12 cellular contexts compared by ENCODE assay signal in the genomic region with DNA sequence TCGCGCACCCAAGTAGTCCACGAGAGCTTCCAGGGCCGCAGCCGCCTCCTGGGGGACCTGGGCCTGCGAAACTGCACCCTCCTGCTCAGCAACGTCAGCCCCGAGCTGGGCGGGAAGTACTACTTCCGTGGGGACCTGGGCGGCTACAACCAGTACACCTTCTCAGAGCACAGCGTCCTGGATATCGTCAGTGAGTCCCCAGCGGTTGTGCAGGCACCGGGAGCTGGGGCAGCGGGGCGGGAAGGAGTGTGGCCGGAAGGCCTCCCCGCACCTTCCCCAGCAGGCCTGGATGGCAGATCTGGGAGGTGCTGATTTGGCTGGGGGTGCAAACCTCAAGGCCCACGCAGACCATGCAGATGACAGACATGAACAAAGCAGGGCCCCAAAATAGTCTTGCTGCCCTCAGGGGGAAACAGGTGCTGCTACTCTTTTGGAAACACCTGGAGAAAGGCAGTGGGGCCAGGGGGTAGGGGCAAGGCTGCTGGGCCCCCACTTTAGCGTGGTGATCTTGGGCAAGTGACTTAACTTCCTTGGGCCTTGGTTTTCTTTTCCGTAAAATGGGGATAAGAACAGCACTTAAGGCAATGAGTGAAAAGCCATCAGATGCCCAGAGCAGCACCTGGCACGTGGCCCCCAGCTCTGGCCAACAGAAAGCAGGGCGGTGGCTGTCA. TPM values are rescaled to one million over a fixed set of nuclear protein-coding genes. Genes with fewer than 3 reads are reported as not detected.
A peak's percentile ranks its signal among the peaks of the same experiment; 100 is the strongest.
DNase-seq lines count a peak whose midpoint lies in the region; ATAC-seq lines count a peak whose summit lies in the region.
"Had no signal": no experiment of that assay in that cellular context is flagged by ENCODE, and none has a peak within 500 bp of the region (broad histone marks: within the 10 kb centered on the region; RNA-seq: fewer than 3 reads in every experiment).

No MANE protein-coding gene starts in this region.

- DNase-seq in NCI-H82 (lab: John Stamatoyannopoulos, UW) (peak; percentile 10), NCI-H82 treated with DMSO at 0.1 percent for 48 hours (lab: John Stamatoyannopoulos, UW; ENCODE audit: unreplicated experiment) (no peak), T-cell (peak in 33 of 34 experiments; percentile 6 to 59 (median 34)), NOMO-1 treated with dmso at 0.1 percent for 144 hours (lab: John Stamatoyannopoulos, UW; ENCODE audit: unreplicated experiment) (no peak), Ammon's horn (ENCODE audit: low spot score) (no peak), Kasumi-1 (lab: John Stamatoyannopoulos, UW) (no peak)
- peak; percentile 62 for DNase-seq in activated naive CD4-positive, alpha-beta T cell treated with anti-CD3 and anti-CD28 coated beads, Interleukin-2, amount 10 ng/mL, durations not matched to agents 7 days and 5 days
- DNase-seq: caudate nucleus, head of caudate nucleus had no signal

- no peaks in the 10 kb centered on the region for H3K36me3 Mint-ChIP-seq in T-cell
- no peaks in the 10 kb centered on the region for H3K36me3 Mint-ChIP-seq in activated naive CD4-positive, alpha-beta T cell treated with anti-CD3 and anti-CD28 coated beads, Interleukin-2, amount 10 ng/mL, durations not matched to agents 7 days and 5 days
- no peaks in the 10 kb centered on the region for H3K36me3 Mint-ChIP-seq in stimulated activated memory B cell treated with anti-CD40 and anti-IgM and Interleukin-4, amounts not matched to agents 10 μg/mL and 1 μg/mL and 100 μg/mL, for 72 hours

- peaks cover 0 to 8% (median 7%) of the 10 kb centered on the region in 3 donors for H3K4me1 Mint-ChIP-seq in T-cell
- peaks cover 8% of the 10 kb centered on the region for H3K4me1 Mint-ChIP-seq in activated naive CD4-positive, alpha-beta T cell treated with anti-CD3 and anti-CD28 coated beads, Interleukin-2, amount 10 ng/mL, durations not matched to agents 7 days and 5 days
- peaks cover 29% of the 10 kb centered on the region for H3K4me1 Mint-ChIP-seq in stimulated activated memory B cell treated with anti-CD40 and anti-IgM and Interleukin-4, amounts not matched to agents 10 μg/mL and 1 μg/mL and 100 μg/mL, for 72 hours

- CTCF ChIA-PET in T-cell (lab: Charles Lee) = no interaction called here
- CTCF ChIA-PET in activated naive CD4-positive, alpha-beta T cell treated with anti-CD3 and anti-CD28 coated beads, Interleukin-2, amount 10 ng/mL, durations not matched to agents 7 days and 5 days (lab: Charles Lee) = interaction anchor here (0.9 kb wide), 1 partner anchor 18 kb away, joined by 3 read pairs; no protein-coding TSS in a partner anchor

- POLR2A ChIA-PET in T-cell (lab: Charles Lee) = interaction anchor here in 1 of 2 donors (0.6 kb wide), 1 partner anchor 150 kb away, joined by 3 read pairs; no protein-coding TSS in a partner anchor

- H3K9me3 Mint-ChIP-seq in T-cell = no peaks in the 10 kb centered on the region
- no peaks in the 10 kb centered on the region for H3K9me3 Mint-ChIP-seq in activated naive CD4-positive, alpha-beta T cell treated with anti-CD3 and anti-CD28 coated beads, Interleukin-2, amount 10 ng/mL, durations not matched to agents 7 days and 5 days
- H3K9me3 Mint-ChIP-seq in stimulated activated memory B cell treated with anti-CD40 and anti-IgM and Interleukin-4, amounts not matched to agents 10 μg/mL and 1 μg/mL and 100 μg/mL, for 72 hours = no peaks in the 10 kb centered on the region
- H3K9me3 Mint-ChIP-seq: nephron; T-helper 1 cell treated with Interleukin-12 subunit alpha and Interleukin-12 subunit beta and Interleukin-4 antibody, amounts not matched to agents 30 μg/mL and 1 μg/mL, for 36 hours had no signal

- ATAC-seq in T-cell (replicated peaks in 1 of 4) = peak; percentile 72 to 93 (median 89)
- ATAC-seq in stimulated activated memory B cell treated with anti-CD40 and anti-IgM and Interleukin-4, amounts not matched to agents 10 μg/mL and 1 μg/mL and 100 μg/mL, for 72 hours = peak; percentile 73

- peak overlapping the region in 1 of 3 donors; percentile 46 for H3K4me3 Mint-ChIP-seq in T-cell
- no peak overlapping the region for H3K4me3 Mint-ChIP-seq in activated naive CD4-positive, alpha-beta T cell treated with anti-CD3 and anti-CD28 coated beads, Interleukin-2, amount 10 ng/mL, durations not matched to agents 7 days and 5 days
- no peak overlapping the region for H3K4me3 Mint-ChIP-seq in stimulated activated memory B cell treated with anti-CD40 and anti-IgM and Interleukin-4, amounts not matched to agents 10 μg/mL and 1 μg/mL and 100 μg/mL, for 72 hours
- H3K4me3 Mint-ChIP-seq: nephron; T-helper 1 cell treated with Interleukin-12 subunit alpha and Interleukin-12 subunit beta and Interleukin-4 antibody, amounts not matched to agents 30 μg/mL and 1 μg/mL, for 36 hours had no signal

- peaks cover 0 to 3% of the 10 kb centered on the region in 2 donors for H3K27me3 Mint-ChIP-seq in T-cell
- peaks cover 26% of the 10 kb centered on the region for H3K27me3 Mint-ChIP-seq in activated naive CD4-positive, alpha-beta T cell treated with anti-CD3 and anti-CD28 coated beads, Interleukin-2, amount 10 ng/mL, durations not matched to agents 7 days and 5 days
- H3K27me3 Mint-ChIP-seq in stimulated activated memory B cell treated with anti-CD40 and anti-IgM and Interleukin-4, amounts not matched to agents 10 μg/mL and 1 μg/mL and 100 μg/mL, for 72 hours = no peaks in the 10 kb centered on the region

- H3K27ac Mint-ChIP-seq in T-cell = peak overlapping the region in 1 of 2 donors; percentile 39
- H3K27ac Mint-ChIP-seq in activated naive CD4-positive, alpha-beta T cell treated with anti-CD3 and anti-CD28 coated beads, Interleukin-2, amount 10 ng/mL, durations not matched to agents 7 days and 5 days = peak overlapping the region; percentile 16
- no peak overlapping the region for H3K27ac Mint-ChIP-seq in stimulated activated memory B cell treated with anti-CD40 and anti-IgM and Interleukin-4, amounts not matched to agents 10 μg/mL and 1 μg/mL and 100 μg/mL, for 72 hours
- H3K27ac Mint-ChIP-seq: nephron; T-helper 1 cell treated with Interleukin-12 subunit alpha and Interleukin-12 subunit beta and Interleukin-4 antibody, amounts not matched to agents 30 μg/mL and 1 μg/mL, for 36 hours had no signal

RNA-seq across cellular contexts. Expression of a gene that starts 4.0 kb away (rescaled TPM):
- total RNA-seq in T-cell = under 1 TPM in 2 of 5 donors, not detected in 3; 0.16 to 0.19 TPM

RNA-seq across cellular contexts. Expression of a gene that starts 13.6 kb away (rescaled TPM):
- total RNA-seq in T-cell = 1 to 10 TPM in 4 of 5 donors, under 1 TPM in 1; 0.65 to 1.9 (median 1.1) TPM

RNA-seq across cellular contexts. Expression of a gene that starts 27.2 kb away (rescaled TPM):
- 100 to 1,000 TPM; 207 to 255 (median 249) TPM for total RNA-seq in T-cell

RNA-seq across cellular contexts. Expression of a gene that starts 33.1 kb away (rescaled TPM):
- total RNA-seq in T-cell = 10 to 100 TPM in 1 of 5 donors, 1 to 10 TPM in 4; 6.6 to 25.7 (median 8.7) TPM

RNA-seq across cellular contexts. Expression of a gene that starts 47.1 kb away (rescaled TPM):
- total RNA-seq in T-cell = 10 to 100 TPM; 36.8 to 64.9 (median 57.4) TPM

Comparison
In these comparisons a context has a peak if more than half of its experiments do, and no peak if none do; other contexts are left out.
1. DNase-seq: peak in NCI-H82 (single experiment), T-cell (33 of 34) and activated naive CD4-positive, alpha-beta T cell treated with anti-CD3 and anti-CD28 coated beads, Interleukin-2, amount 10 ng/mL, durations not matched to agents 7 days and 5 days (single experiment); none in NCI-H82 treated with DMSO at 0.1 percent for 48 hours (single experiment), NOMO-1 treated with dmso at 0.1 percent for 144 hours (single experiment), Ammon's horn (single experiment) and Kasumi-1 (0 of 2).